Comparison of ENCODE assay signal across 1 cellular context in the genomic region with DNA sequence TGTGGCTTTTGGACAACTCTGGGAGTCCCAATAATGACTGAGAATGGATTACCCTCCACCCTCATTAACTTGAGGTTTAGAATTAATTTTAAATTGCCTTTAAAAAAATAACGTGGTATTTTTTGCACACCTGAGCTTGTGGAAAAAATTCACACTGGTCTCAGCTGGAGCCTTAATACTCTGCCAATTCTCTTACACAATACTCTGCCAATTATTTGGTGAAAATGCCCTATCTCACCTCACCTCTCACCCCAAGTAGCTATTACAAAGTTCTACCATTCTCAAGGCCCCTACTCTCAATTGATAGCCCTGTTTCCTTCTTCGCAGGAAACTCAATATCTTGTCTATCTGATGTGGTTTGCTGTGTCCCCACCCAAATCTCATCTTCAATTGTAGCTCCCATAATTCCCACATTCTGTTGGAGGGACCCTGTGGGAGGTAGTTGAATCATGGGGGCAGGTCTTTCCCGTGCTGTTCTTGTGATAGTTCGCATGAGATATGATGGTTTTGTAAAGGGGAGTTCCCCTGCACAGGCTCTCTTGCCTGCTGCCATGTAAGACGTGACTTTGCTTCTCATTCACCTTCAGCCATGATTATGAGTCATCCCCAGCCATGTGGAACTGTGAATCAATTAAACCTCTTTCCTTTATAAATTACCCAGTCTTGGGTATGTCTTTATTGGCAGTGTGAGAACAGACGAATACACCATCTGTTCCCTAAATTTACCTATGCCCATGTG.
TF ChIP-seq lines count a peak whose summit lies in the region.

No MANE protein-coding gene starts in this region.

TF ChIP-seq in HepG2, 621 proteins besides CTCF, POLR2A, EP300 and RAD21:
- no peak for TF ChIP-seq SALL2 (CRISPR knock-in tag; IDR thresholded peaks at IDR 0.05)
- TF ChIP-seq, protein P1, sequence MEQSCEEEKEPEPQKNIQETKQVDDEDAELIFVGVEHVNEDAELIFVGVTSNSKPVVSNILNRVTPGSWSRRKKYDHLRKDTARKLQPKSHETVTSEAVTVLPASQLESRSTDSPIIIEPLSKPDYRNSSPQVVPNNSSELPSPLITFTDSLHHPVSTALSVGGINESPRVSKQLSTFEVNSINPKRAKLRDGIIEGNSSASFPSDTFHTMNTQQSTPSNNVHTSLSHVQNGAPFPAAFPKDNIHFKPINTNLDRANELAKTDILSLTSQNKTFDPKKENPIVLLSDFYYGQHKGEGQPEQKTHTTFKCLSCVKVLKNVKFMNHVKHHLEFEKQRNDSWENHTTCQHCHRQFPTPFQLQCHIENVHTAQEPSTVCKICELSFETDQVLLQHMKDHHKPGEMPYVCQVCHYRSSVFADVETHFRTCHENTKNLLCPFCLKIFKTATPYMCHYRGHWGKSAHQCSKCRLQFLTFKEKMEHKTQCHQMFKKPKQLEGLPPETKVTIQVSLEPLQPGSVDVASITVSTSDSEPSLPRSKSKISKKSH (CRISPR knock-in tag; IDR thresholded peaks at IDR 0.05; ENCODE audit: borderline replicate concordance), result no peak
- no peak for TF ChIP-seq REL (CRISPR knock-in tag; conservative IDR thresholded peaks at IDR 0.05)
- peak; percentile 83 for TF ChIP-seq ZNF430 (CRISPR knock-in tag; IDR thresholded peaks at IDR 0.05)
- TF ChIP-seq ZNF615 (CRISPR knock-in tag; IDR thresholded peaks at IDR 0.05; ENCODE audit: borderline replicate concordance), result no peak
- peak; percentile 83 for TF ChIP-seq ZNF431 (CRISPR knock-in tag; IDR thresholded peaks at IDR 0.05; ENCODE audit: borderline replicate concordance, low read depth)
- no peak for TF ChIP-seq HDAC6 (IDR thresholded peaks at IDR 0.05; ENCODE audit: low read depth, low read length)
- TF ChIP-seq, protein P2, sequence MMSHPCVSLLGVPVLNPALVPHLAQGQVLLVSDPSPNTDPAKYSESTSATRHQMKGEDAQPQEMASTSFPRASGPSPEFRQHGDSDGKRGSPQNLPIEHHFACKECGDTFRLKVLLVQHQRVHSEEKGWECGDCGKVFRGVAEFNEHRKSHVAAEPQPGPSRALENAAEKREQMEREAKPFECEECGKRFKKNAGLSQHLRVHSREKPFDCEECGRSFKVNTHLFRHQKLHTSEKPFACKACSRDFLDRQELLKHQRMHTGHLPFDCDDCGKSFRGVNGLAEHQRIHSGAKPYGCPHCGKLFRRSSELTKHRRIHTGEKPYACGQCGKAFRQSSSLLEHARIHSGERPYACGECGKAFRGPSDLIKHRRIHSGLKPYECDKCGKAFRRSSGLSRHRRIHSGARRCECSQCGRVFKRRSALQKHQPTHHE (CRISPR knock-in tag; IDR thresholded peaks at IDR 0.05; ENCODE audit: borderline replicate concordance), result no peak
- TF ChIP-seq, protein P3, sequence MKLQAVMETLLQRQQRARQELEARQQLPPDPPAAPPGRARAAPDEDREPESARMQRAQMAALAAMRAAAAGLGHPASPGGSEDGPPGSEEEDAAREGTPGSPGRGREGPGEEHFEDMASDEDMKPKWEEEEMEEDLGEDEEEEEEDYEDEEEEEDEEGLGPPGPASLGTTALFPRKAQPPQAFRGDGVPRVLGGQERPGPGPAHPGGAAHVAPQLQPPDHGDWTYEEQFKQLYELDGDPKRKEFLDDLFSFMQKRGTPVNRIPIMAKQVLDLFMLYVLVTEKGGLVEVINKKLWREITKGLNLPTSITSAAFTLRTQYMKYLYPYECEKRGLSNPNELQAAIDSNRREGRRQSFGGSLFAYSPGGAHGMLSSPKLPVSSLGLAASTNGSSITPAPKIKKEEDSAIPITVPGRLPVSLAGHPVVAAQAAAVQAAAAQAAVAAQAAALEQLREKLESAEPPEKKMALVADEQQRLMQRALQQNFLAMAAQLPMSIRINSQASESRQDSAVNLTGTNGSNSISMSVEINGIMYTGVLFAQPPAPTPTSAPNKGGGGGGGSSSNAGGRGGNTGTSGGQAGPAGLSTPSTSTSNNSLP (IDR thresholded peaks at IDR 0.05; ENCODE audit: low read depth, low read length), result no peak
- no peak for TF ChIP-seq MLLT10 (CRISPR knock-in tag; IDR thresholded peaks at IDR 0.05)
- TF ChIP-seq ZNF766 (CRISPR knock-in tag; IDR thresholded peaks at IDR 0.05; ENCODE audit: borderline replicate concordance), result no peak
- no peak for TF ChIP-seq SMARCC2 (IDR thresholded peaks at IDR 0.05)
- TF ChIP-seq, protein P4, sequence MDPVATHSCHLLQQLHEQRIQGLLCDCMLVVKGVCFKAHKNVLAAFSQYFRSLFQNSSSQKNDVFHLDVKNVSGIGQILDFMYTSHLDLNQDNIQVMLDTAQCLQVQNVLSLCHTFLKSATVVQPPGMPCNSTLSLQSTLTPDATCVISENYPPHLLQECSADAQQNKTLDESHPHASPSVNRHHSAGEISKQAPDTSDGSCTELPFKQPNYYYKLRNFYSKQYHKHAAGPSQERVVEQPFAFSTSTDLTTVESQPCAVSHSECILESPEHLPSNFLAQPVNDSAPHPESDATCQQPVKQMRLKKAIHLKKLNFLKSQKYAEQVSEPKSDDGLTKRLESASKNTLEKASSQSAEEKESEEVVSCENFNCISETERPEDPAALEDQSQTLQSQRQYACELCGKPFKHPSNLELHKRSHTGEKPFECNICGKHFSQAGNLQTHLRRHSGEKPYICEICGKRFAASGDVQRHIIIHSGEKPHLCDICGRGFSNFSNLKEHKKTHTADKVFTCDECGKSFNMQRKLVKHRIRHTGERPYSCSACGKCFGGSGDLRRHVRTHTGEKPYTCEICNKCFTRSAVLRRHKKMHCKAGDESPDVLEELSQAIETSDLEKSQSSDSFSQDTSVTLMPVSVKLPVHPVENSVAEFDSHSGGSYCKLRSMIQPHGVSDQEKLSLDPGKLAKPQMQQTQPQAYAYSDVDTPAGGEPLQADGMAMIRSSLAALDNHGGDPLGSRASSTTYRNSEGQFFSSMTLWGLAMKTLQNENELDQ (CRISPR knock-in tag; IDR thresholded peaks at IDR 0.05; ENCODE audit: borderline replicate concordance), result no peak
- TF ChIP-seq IKZF1 (IDR thresholded peaks at IDR 0.05), result no peak
